Comparison of ENCODE assay signal across 1 cellular context in the genomic region with DNA sequence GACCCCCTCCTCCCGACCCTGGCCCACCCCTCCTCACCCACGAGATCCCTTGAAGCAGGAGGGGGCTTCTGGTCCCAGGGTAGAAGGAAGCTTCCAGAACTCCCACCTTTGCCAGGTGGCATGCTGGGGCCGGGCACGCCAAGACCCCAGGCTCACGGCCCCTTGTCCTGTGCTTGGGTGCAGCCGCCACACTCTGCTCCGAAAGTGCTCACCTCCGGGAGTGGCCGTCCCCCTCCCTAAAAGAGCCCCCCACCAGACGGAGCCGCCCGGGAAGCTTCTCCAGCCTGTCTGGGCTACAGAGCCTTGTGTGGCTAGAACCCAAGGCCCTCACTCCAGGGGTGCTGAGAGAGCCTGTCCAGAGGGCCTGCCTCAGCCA.
TF ChIP-seq lines count a peak whose summit lies in the region.

No MANE protein-coding gene starts in this region.

TF ChIP-seq in H1, 55 proteins besides CTCF, POLR2A, EP300 and RAD21:
- TF ChIP-seq JUND (IDR thresholded peaks at IDR 0.05; ENCODE audit: low read length), result no peak
